Comparison of ENCODE assay signal across 14 cellular contexts in the genomic region with DNA sequence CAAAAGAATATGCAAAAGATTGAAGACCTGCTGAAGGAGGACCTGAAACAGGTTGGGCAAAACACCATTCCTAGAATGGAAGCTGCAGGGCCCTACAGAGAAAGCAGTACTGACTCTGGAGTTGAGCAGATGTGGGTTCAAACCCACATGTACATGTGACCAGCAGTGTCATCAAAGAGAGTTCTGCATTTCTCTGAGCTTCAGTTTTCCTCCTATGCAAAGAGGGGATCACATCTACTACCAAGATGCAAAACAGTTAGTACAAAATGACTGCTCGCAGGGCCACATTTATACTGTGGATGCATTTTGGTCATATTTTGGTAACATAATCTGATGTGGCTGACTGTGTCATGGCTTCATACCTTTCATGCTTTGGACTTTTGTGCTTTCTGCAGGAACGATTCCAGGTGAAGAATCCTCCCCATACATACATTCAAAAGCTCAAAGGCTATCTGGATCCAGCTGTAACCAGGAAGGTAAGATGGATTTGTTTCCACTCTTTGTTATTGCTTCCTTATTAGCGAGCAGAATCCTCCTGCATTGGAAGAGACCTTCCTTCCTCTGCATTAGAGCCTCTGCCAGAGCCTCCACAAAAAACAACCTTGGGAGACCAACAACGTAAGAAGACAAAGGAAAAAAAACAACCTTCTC.
DNase-seq lines count a peak whose midpoint lies in the region; ATAC-seq and TF ChIP-seq lines count a peak whose summit lies in the region.
"Had no signal": no experiment of that assay in that cellular context is flagged by ENCODE, and none has a peak within 500 bp of the region (broad histone marks: within the 10 kb centered on the region; RNA-seq: fewer than 3 reads in every experiment).

No MANE protein-coding gene starts in this region.

- H3K4me3 ChIP-seq in SJCRH30 (no peak overlapping the region), iPS-20b (ENCODE audit: low read length) (no peak overlapping the region; the same call in 1 of the 2 replicates), gastrocnemius medialis (no peak overlapping the region)
- H3K4me3 ChIP-seq: HAP-1 had no signal

- H3K36me3 ChIP-seq in SJCRH30 (no peaks in the 10 kb centered on the region), iPS-20b (ENCODE audit: insufficient read depth, low read depth, low read length) (0 out of 2 replicates have a peak, but pooled peaks cover 8% of the 10 kb centered on the region), gastrocnemius medialis (no peaks in the 10 kb centered on the region)
- H3K36me3 ChIP-seq: HAP-1 had no signal

- peak overlapping the region; percentile 73 for H3K27ac ChIP-seq in SJCRH30
- peak overlapping the region; percentile 33 for H3K27ac ChIP-seq in iPS-20b (ENCODE audit: low read length)
- H3K27ac ChIP-seq in gastrocnemius medialis, result peak overlapping the region; percentile 72 to 85 (median 80)

- TF ChIP-seq CTCF in gastrocnemius medialis (IDR thresholded peaks at IDR 0.05 in 4 of 5, conservative IDR thresholded peaks at IDR 0.05 in 1 of 5), result no peak

- in situ Hi-C loops in gastrocnemius medialis (cut with MboI; ENCODE audit: low sequenced_read_pairs in 4 of 4), result no loop called here

- no peaks in the 10 kb centered on the region for H3K9me3 Mint-ChIP-seq in activated CD4-positive, alpha-beta memory T cell treated with anti-CD3 and anti-CD28 coated beads, Interleukin-2, amount 10 ng/mL, durations not matched to agents 7 days and 5 days
- H3K9me3 Mint-ChIP-seq: CD4-positive, alpha-beta T cell; dendritic cell treated with granulocyte-macrophage colony-stimulating factor and Interleukin-4, amounts not matched to agents 40 ng/mL and 50 ng/mL, for 4 days; stimulated activated naive CD8-positive, alpha-beta T cell treated with anti-CD3 and anti-CD28 coated beads, Interleukin-15, amount 100 ng/mL, for 72 hours had no signal

- H3K4me1 ChIP-seq in SJCRH30 (peaks cover 21% of the 10 kb centered on the region), iPS-20b (ENCODE audit: insufficient read depth, low read length) (peaks cover 3% of the 10 kb centered on the region), gastrocnemius medialis (peaks cover 31 to 43% of the 10 kb centered on the region in 2 donors)
- H3K4me1 ChIP-seq: HAP-1 had no signal

- H3K36me3 Mint-ChIP-seq in activated CD4-positive, alpha-beta memory T cell treated with anti-CD3 and anti-CD28 coated beads, Interleukin-2, amount 10 ng/mL, durations not matched to agents 7 days and 5 days (ENCODE audit: low read depth), result no peaks in the 10 kb centered on the region

- H3K4me1 Mint-ChIP-seq in activated CD4-positive, alpha-beta memory T cell treated with anti-CD3 and anti-CD28 coated beads, Interleukin-2, amount 10 ng/mL, durations not matched to agents 7 days and 5 days, result no peaks in the 10 kb centered on the region
- H3K4me1 Mint-ChIP-seq: activated CD4-positive, alpha-beta T cell treated with anti-CD3 and anti-CD28 coated beads, Interleukin-2, amount 10 ng/mL, durations not matched to agents 7 days and 5 days; stimulated activated naive CD8-positive, alpha-beta T cell treated with anti-CD3 and anti-CD28 coated beads, Interleukin-15, amount 100 ng/mL, for 72 hours had no signal

- no peak overlapping the region for H3K4me3 Mint-ChIP-seq in activated CD4-positive, alpha-beta memory T cell treated with anti-CD3 and anti-CD28 coated beads, Interleukin-2, amount 10 ng/mL, durations not matched to agents 7 days and 5 days
- H3K4me3 Mint-ChIP-seq: activated CD4-positive, alpha-beta T cell treated with anti-CD3 and anti-CD28 coated beads, Interleukin-2, amount 10 ng/mL, durations not matched to agents 7 days and 5 days; CD4-positive, alpha-beta T cell; dendritic cell treated with granulocyte-macrophage colony-stimulating factor and Interleukin-4, amounts not matched to agents 40 ng/mL and 50 ng/mL, for 4 days; stimulated activated naive CD8-positive, alpha-beta T cell treated with anti-CD3 and anti-CD28 coated beads, Interleukin-15, amount 100 ng/mL, for 72 hours had no signal

- no peak overlapping the region for H3K9ac ChIP-seq in iPS-20b (ENCODE audit: low read depth, low read length)

- POLR2A ChIA-PET in activated CD4-positive, alpha-beta memory T cell treated with anti-CD3 and anti-CD28 coated beads, Interleukin-2, amount 10 ng/mL, durations not matched to agents 7 days and 5 days (lab: Charles Lee), result no interaction called here

- peak; percentile 62 for ATAC-seq in GM21529 (IDR thresholded peaks at IDR 0.05; ENCODE audit: unreplicated experiment)
- no peak for ATAC-seq in gastrocnemius medialis
- ATAC-seq: stimulated activated naive CD8-positive, alpha-beta T cell treated with anti-CD3 and anti-CD28 coated beads, Interleukin-15, amount 100 ng/mL, for 72 hours had no signal

- CTCF ChIA-PET in activated CD4-positive, alpha-beta memory T cell treated with anti-CD3 and anti-CD28 coated beads, Interleukin-2, amount 10 ng/mL, durations not matched to agents 7 days and 5 days (lab: Charles Lee), result no interaction called here

- intact Hi-C loops in gastrocnemius medialis (cut with DNase I; ENCODE audit: low total_unique reads), result loop anchor here (10.0 kb wide), 1 partner anchor 208 kb away; a partner anchor contains a TSS

- H3K27me3 ChIP-seq in SJCRH30 (no peaks in the 10 kb centered on the region), iPS-20b (ENCODE audit: insufficient read depth, low read length) (no peaks in the 10 kb centered on the region), gastrocnemius medialis (no peaks in the 10 kb centered on the region)

- no peak for TF ChIP-seq POLR2A in gastrocnemius medialis (IDR thresholded peaks at IDR 0.05)

- H3K27ac Mint-ChIP-seq in activated CD4-positive, alpha-beta memory T cell treated with anti-CD3 and anti-CD28 coated beads, Interleukin-2, amount 10 ng/mL, durations not matched to agents 7 days and 5 days, result no peak overlapping the region
- H3K27ac Mint-ChIP-seq: activated CD4-positive, alpha-beta T cell treated with anti-CD3 and anti-CD28 coated beads, Interleukin-2, amount 10 ng/mL, durations not matched to agents 7 days and 5 days; CD4-positive, alpha-beta T cell; dendritic cell treated with granulocyte-macrophage colony-stimulating factor and Interleukin-4, amounts not matched to agents 40 ng/mL and 50 ng/mL, for 4 days; stimulated activated naive CD8-positive, alpha-beta T cell treated with anti-CD3 and anti-CD28 coated beads, Interleukin-15, amount 100 ng/mL, for 72 hours had no signal

- no peak for DNase-seq in SJCRH30
- DNase-seq in gastrocnemius medialis, result no peak
- DNase-seq in T-helper 2 cell, result no peak
- no peak for DNase-seq in activated CD4-positive, alpha-beta memory T cell treated with anti-CD3 and anti-CD28 coated beads, Interleukin-2, amount 10 ng/mL, durations not matched to agents 7 days and 5 days
- DNase-seq in AML-193 (lab: John Stamatoyannopoulos, UW), result no peak
- DNase-seq in NCI-H2227 (lab: John Stamatoyannopoulos, UW; ENCODE audit: unreplicated experiment), result no peak
- DNase-seq: activated CD4-positive, alpha-beta T cell treated with anti-CD3 and anti-CD28 coated beads, Interleukin-2, amount 10 ng/mL, durations not matched to agents 7 days and 5 days; CD4-positive, alpha-beta T cell; NCI-H524; stimulated activated naive CD8-positive, alpha-beta T cell treated with anti-CD3 and anti-CD28 coated beads, Interleukin-15, amount 100 ng/mL, for 72 hours had no signal

- no peaks in the 10 kb centered on the region for H3K9me3 ChIP-seq in SJCRH30 (replicated peaks)
- H3K9me3 ChIP-seq in iPS-20b (ENCODE audit: insufficient read depth, low read depth, low read length), result no peaks in the 10 kb centered on the region
- no peaks in the 10 kb centered on the region for H3K9me3 ChIP-seq in gastrocnemius medialis
- H3K9me3 ChIP-seq: HAP-1 had no signal

- H3K27me3 Mint-ChIP-seq in activated CD4-positive, alpha-beta memory T cell treated with anti-CD3 and anti-CD28 coated beads, Interleukin-2, amount 10 ng/mL, durations not matched to agents 7 days and 5 days, result peaks cover 6% of the 10 kb centered on the region
- H3K27me3 Mint-ChIP-seq: dendritic cell treated with granulocyte-macrophage colony-stimulating factor and Interleukin-4, amounts not matched to agents 40 ng/mL and 50 ng/mL, for 4 days; stimulated activated naive CD8-positive, alpha-beta T cell treated with anti-CD3 and anti-CD28 coated beads, Interleukin-15, amount 100 ng/mL, for 72 hours had no signal
